In genomic region chr7:82592416-82592815, GRCh38 we compare ENCODE assay signal across 28 cellular contexts.
"Had no signal": no experiment of that assay in that cellular context is flagged by ENCODE, and none has a peak within 500 bp of the region (broad histone marks: within the 10 kb centered on the region; RNA-seq: fewer than 3 reads in every experiment).

No MANE protein-coding gene starts in this region.

- H3K9me3 ChIP-seq: stomach, suprapubic skin, testis, thoracic aorta, thyroid gland, tibial artery, tibial nerve, transverse colon, upper lobe of left lung, upper lobe of right lung, uterus, vagina had no signal

- H3K36me3 Mint-ChIP-seq: stimulated activated effector memory CD8-positive, alpha-beta T cell treated with anti-CD3 and anti-CD28 coated beads, Interleukin-12 subunit alpha, Interleukin-12 subunit beta, amount 100 ng/mL, for 72 hours; stimulated activated memory B cell treated with anti-CD40 and anti-IgM and Interleukin-4, amounts not matched to agents 10 μg/mL and 1 μg/mL and 100 μg/mL, for 72 hours; stimulated activated naive B cell treated with anti-CD40 and anti-IgM and Interleukin-4, amounts not matched to agents 10 μg/mL and 1 μg/mL and 100 μg/mL, for 72 hours; type B pancreatic cell had no signal

- H3K4me1 ChIP-seq: testis, transverse colon, upper lobe of left lung, upper lobe of right lung, uterus had no signal

- ATAC-seq: stimulated activated effector memory CD8-positive, alpha-beta T cell treated with anti-CD3 and anti-CD28 coated beads, Interleukin-12 subunit alpha, Interleukin-12 subunit beta, amount 100 ng/mL, for 72 hours; stimulated activated memory B cell treated with anti-CD40 and anti-IgM and Interleukin-4, amounts not matched to agents 10 μg/mL and 1 μg/mL and 100 μg/mL, for 72 hours; stimulated activated naive B cell treated with anti-CD40 and anti-IgM and Interleukin-4, amounts not matched to agents 10 μg/mL and 1 μg/mL and 100 μg/mL, for 72 hours; stimulated activated naive CD8-positive, alpha-beta T cell treated with anti-CD3 and anti-CD28 coated beads, Interleukin-15, amount 100 ng/mL, for 72 hours; stimulated activated naive CD8-positive, alpha-beta T cell treated with anti-CD3 and anti-CD28 coated beads, Interleukin-15, Interleukin-2, amounts not matched to agents 100 U/mL and 50 U/mL, for 24 hours; upper lobe of right lung had no signal

- H3K27ac ChIP-seq: stomach, suprapubic skin, testis, thoracic aorta, thyroid gland, tibial artery, tibial nerve, transverse colon, upper lobe of left lung, upper lobe of right lung, uterus, vagina had no signal

- H3K4me3 ChIP-seq: stomach, suprapubic skin, testis, thoracic aorta, thyroid gland, tibial artery, tibial nerve, transverse colon, upper lobe of left lung, upper lobe of right lung, uterus, vagina had no signal

- H3K27me3 Mint-ChIP-seq: stimulated activated memory B cell treated with anti-CD40 and anti-IgM and Interleukin-4, amounts not matched to agents 10 μg/mL and 1 μg/mL and 100 μg/mL, for 72 hours; stimulated activated naive CD8-positive, alpha-beta T cell treated with anti-CD3 and anti-CD28 coated beads, Interleukin-15, amount 100 ng/mL, for 72 hours had no signal

- H3K4me1 Mint-ChIP-seq: stimulated activated effector memory CD8-positive, alpha-beta T cell treated with anti-CD3 and anti-CD28 coated beads, Interleukin-12 subunit alpha, Interleukin-12 subunit beta, amount 100 ng/mL, for 72 hours; stimulated activated memory B cell treated with anti-CD40 and anti-IgM and Interleukin-4, amounts not matched to agents 10 μg/mL and 1 μg/mL and 100 μg/mL, for 72 hours; stimulated activated naive B cell treated with anti-CD40 and anti-IgM and Interleukin-4, amounts not matched to agents 10 μg/mL and 1 μg/mL and 100 μg/mL, for 72 hours; stimulated activated naive CD8-positive, alpha-beta T cell treated with anti-CD3 and anti-CD28 coated beads, Interleukin-15, amount 100 ng/mL, for 72 hours had no signal

- H3K9me3 Mint-ChIP-seq: stimulated activated naive B cell treated with anti-CD40 and anti-IgM and Interleukin-4, amounts not matched to agents 10 μg/mL and 1 μg/mL and 100 μg/mL, for 72 hours; stimulated activated naive CD8-positive, alpha-beta T cell treated with anti-CD3 and anti-CD28 coated beads, Interleukin-15, amount 100 ng/mL, for 72 hours; stimulated activated naive CD8-positive, alpha-beta T cell treated with anti-CD3 and anti-CD28 coated beads, Interleukin-15, Interleukin-2, amounts not matched to agents 100 ng/mL and 50 ng/mL, for 24 hours; type B pancreatic cell had no signal

- H3K36me3 ChIP-seq: stomach, suprapubic skin, thoracic aorta, thyroid gland, tibial artery, tibial nerve, transverse colon, upper lobe of left lung, upper lobe of right lung, uterus, vagina had no signal

- H3K4me3 Mint-ChIP-seq: stimulated activated effector memory CD8-positive, alpha-beta T cell treated with anti-CD3 and anti-CD28 coated beads, Interleukin-12 subunit alpha, Interleukin-12 subunit beta, amount 100 ng/mL, for 72 hours; stimulated activated memory B cell treated with anti-CD40 and anti-IgM and Interleukin-4, amounts not matched to agents 10 μg/mL and 1 μg/mL and 100 μg/mL, for 72 hours; stimulated activated naive B cell treated with anti-CD40 and anti-IgM and Interleukin-4, amounts not matched to agents 10 μg/mL and 1 μg/mL and 100 μg/mL, for 72 hours; stimulated activated naive CD8-positive, alpha-beta T cell treated with anti-CD3 and anti-CD28 coated beads, Interleukin-15, amount 100 ng/mL, for 72 hours; stimulated activated naive CD8-positive, alpha-beta T cell treated with anti-CD3 and anti-CD28 coated beads, Interleukin-15, Interleukin-2, amounts not matched to agents 100 ng/mL and 50 ng/mL, for 24 hours; type B pancreatic cell had no signal

- H3K27ac Mint-ChIP-seq: stimulated activated effector memory CD8-positive, alpha-beta T cell treated with anti-CD3 and anti-CD28 coated beads, Interleukin-12 subunit alpha, Interleukin-12 subunit beta, amount 100 ng/mL, for 72 hours; stimulated activated memory B cell treated with anti-CD40 and anti-IgM and Interleukin-4, amounts not matched to agents 10 μg/mL and 1 μg/mL and 100 μg/mL, for 72 hours; stimulated activated naive B cell treated with anti-CD40 and anti-IgM and Interleukin-4, amounts not matched to agents 10 μg/mL and 1 μg/mL and 100 μg/mL, for 72 hours; stimulated activated naive CD8-positive, alpha-beta T cell treated with anti-CD3 and anti-CD28 coated beads, Interleukin-15, amount 100 ng/mL, for 72 hours; stimulated activated naive CD8-positive, alpha-beta T cell treated with anti-CD3 and anti-CD28 coated beads, Interleukin-15, Interleukin-2, amounts not matched to agents 100 ng/mL and 50 ng/mL, for 24 hours had no signal

- DNase-seq: stimulated activated CD4-positive, alpha-beta T cell treated with anti-CD3 and anti-CD28 coated beads, Interleukin-2, amount 100 ng/mL, for 48 hours; stimulated activated CD4-positive, alpha-beta T cell treated with anti-CD3 and anti-CD28 coated beads, Interleukin-4, amount 100 ng/mL, for 1 hour; stimulated activated CD4-positive, alpha-beta T cell treated with anti-CD3 and anti-CD28 coated beads, Interleukin-4, amount 100 ng/mL, for 24 hours; stimulated activated CD4-positive, alpha-beta T cell treated with anti-CD3 and anti-CD28 coated beads, Interleukin-4, amount 100 ng/mL, for 4 hours; stimulated activated CD8-positive, alpha-beta memory T cell treated with anti-CD3 and anti-CD28 coated beads, Interleukin-4, amount 100 ng/mL, for 48 hours; stimulated activated naive B cell treated with anti-CD40 and anti-IgM and Interleukin-4, amounts not matched to agents 10 μg/mL and 1 μg/mL and 100 μg/mL, for 72 hours; stimulated activated naive CD4-positive, alpha-beta T cell; stimulated activated naive CD4-positive, alpha-beta T cell treated with Interleukin-2 at 50 U/mL for 16 hours; stimulated activated naive CD8-positive, alpha-beta T cell treated with anti-CD3 and anti-CD28 coated beads, Interleukin-15, amount 100 ng/mL, for 72 hours; stimulated activated naive CD8-positive, alpha-beta T cell treated with anti-CD3 and anti-CD28 coated beads, Interleukin-15, Interleukin-2, amounts not matched to agents 100 U/mL and 50 U/mL, for 24 hours; stomach; substantia nigra; testis; thyroid gland; tibial artery; transverse colon; trophoblast cell; upper lobe of left lung; upper lobe of right lung; uterus had no signal

- H3K27me3 ChIP-seq: stomach, suprapubic skin, testis, thyroid gland, tibial artery, tibial nerve, transverse colon, upper lobe of left lung, upper lobe of right lung, uterus, vagina had no signal
